ENCODE assay signal across 8 cellular contexts in genomic region chrX:65667503-65668355, GRCh38. TPM values are rescaled to one million over a fixed set of nuclear protein-coding genes. Genes with fewer than 3 reads are reported as not detected.
DNase-seq lines count a peak whose midpoint lies in the region; ATAC-seq and TF ChIP-seq lines count a peak whose summit lies in the region.

TSS of gene MSN (plus strand) at chrX:65667654. CDS start at chrX:65667842, 188 bp downstream.

- no peak within 1 kb of the TSS for H2BK15ac ChIP-seq in neuronal stem cell (ENCODE audit: low read length)

- no peak within 1 kb of the TSS for H2BK120ac ChIP-seq in neuronal stem cell (ENCODE audit: low read depth, low read length)

- H2AFZ ChIP-seq in PC-9 (peak within 1 kb of the TSS; percentile 67), neuronal stem cell (ENCODE audit: low read length) (peak within 1 kb of the TSS; percentile 81)

- no peaks in the 10 kb centered on the region for H3K9me3 ChIP-seq in PC-9 (ENCODE audit: insufficient read depth, low read depth)
- no peaks in the 10 kb centered on the region for H3K9me3 ChIP-seq in neuronal stem cell (replicated peaks in 1 of 2; ENCODE audit: control insufficient read depth in 2 of 2, insufficient read depth in 1 of 2, low read depth in 1 of 2, low read length in 2 of 2)

- TF ChIP-seq CTCF in PC-9 (conservative IDR thresholded peaks at IDR 0.05) (no peak), fibroblast of pulmonary artery (IDR thresholded peaks at IDR 0.05; ENCODE audit: low read length, missing control alignments) (peak; percentile 9)

- H3K4me3 ChIP-seq in PC-9, result peak within 1 kb of the TSS; percentile 79
- peak within 1 kb of the TSS; percentile 81 for H3K4me3 ChIP-seq in fibroblast of pulmonary artery (replicated peaks; ENCODE audit: low read depth, low read length)
- peak within 1 kb of the TSS; percentile 83 for H3K4me3 ChIP-seq in neuronal stem cell (ENCODE audit: low read length in 2 of 2)

- peak within 1 kb of the TSS; percentile 84 for H3K9ac ChIP-seq in neuronal stem cell (ENCODE audit: low read depth, low read length, poor library complexity)

- peak; percentile 59 for DNase-seq in NK-92 treated with Interleukin-12 subunit alpha and Interleukin-12 subunit beta, amount 100 ng/mL, for 24 hours (lab: John Stamatoyannopoulos, UW)
- DNase-seq in NK-92 (lab: John Stamatoyannopoulos, UW; ENCODE audit: unreplicated experiment) (no peak), PC-9 (peak in 1 of 2 experiments; percentile 76), fibroblast of pulmonary artery (ENCODE audit: low read depth) (peak; percentile 54), neuronal stem cell (ENCODE audit: low spot score) (peak; percentile 23), substantia nigra (lab: John Stamatoyannopoulos, UW) (peak in 47 of 49 donors; percentile 2 to 70 (median 27))
- peak; percentile 44 to 64 for DNase-seq in activated T-helper 1 cell treated with anti-CD3 and anti-CD28 coated beads, Interleukin-2, amount 50 U/mL, for 16 hours (ENCODE audit: low read depth in 1 of 2, low spot score in 1 of 2)

- H3K27me3 ChIP-seq in PC-9 (ENCODE audit: insufficient read depth, low read depth), result no peaks in the 10 kb centered on the region
- H3K27me3 ChIP-seq in neuronal stem cell (ENCODE audit: control insufficient read depth in 3 of 3, insufficient read depth in 3 of 3, low read depth in 1 of 3, low read length in 3 of 3), result no peaks in the 10 kb centered on the region

- H3K36me3 ChIP-seq in PC-9 (ENCODE audit: low read depth), result no peaks in the 10 kb centered on the region
- H3K36me3 ChIP-seq in neuronal stem cell (replicated peaks in 1 of 2; ENCODE audit: control insufficient read depth in 2 of 2, insufficient read depth in 2 of 2, low read length in 2 of 2), result peaks cover 0 to 4% of the 10 kb centered on the region in 2 donors

- no peak within 1 kb of the TSS for H4K8ac ChIP-seq in neuronal stem cell (ENCODE audit: low read depth, low read length)

- H3K4me2 ChIP-seq in PC-9 (peak within 1 kb of the TSS; percentile 87), neuronal stem cell (ENCODE audit: insufficient read depth, low read length, poor library complexity, severe bottlenecking) (peak within 1 kb of the TSS; percentile 53)

- H3F3A ChIP-seq in PC-9 (ENCODE audit: insufficient read depth, low read depth), result peaks cover 17% of the 10 kb centered on the region; the same call in 1 of the 2 replicates

- H2BK5ac ChIP-seq in neuronal stem cell (ENCODE audit: low read length), result peak within 1 kb of the TSS; percentile 6

- POLR2A ChIA-PET in PC-9 (lab: Charles Lee; ENCODE audit: unreplicated experiment), result interaction anchor here (0.6 kb wide), 1 partner anchor 11 kb away, joined by 5 read pairs; no protein-coding TSS in a partner anchor

- H3K79me1 ChIP-seq in neuronal stem cell (ENCODE audit: low read depth, low read length), result no peaks in the 10 kb centered on the region

- no peaks in the 10 kb centered on the region for H3K9me2 ChIP-seq in PC-9 (ENCODE audit: insufficient read depth)

- H2BK12ac ChIP-seq in neuronal stem cell (ENCODE audit: low read length), result no peak within 1 kb of the TSS

- H4K91ac ChIP-seq in neuronal stem cell (ENCODE audit: low read depth, low read length, poor library complexity), result peak within 1 kb of the TSS; percentile 43

- peak within 1 kb of the TSS; percentile 73 for H3K23ac ChIP-seq in neuronal stem cell (ENCODE audit: low read depth, low read length, poor library complexity)

- intact Hi-C loops in PC-9 (cut with micrococcal nuclease; ENCODE audit: unreplicated experiment), result loop anchor here (1.0 to 2.0 kb wide), 3 partner anchors 25 to 73 kb away; no protein-coding TSS in a partner anchor

- peak within 1 kb of the TSS; percentile 97 for H3K27ac ChIP-seq in PC-9
- peak within 1 kb of the TSS; percentile 51 for H3K27ac ChIP-seq in neuronal stem cell (replicated peaks; ENCODE audit: low read length)
- peak within 1 kb of the TSS; percentile 75 for H3K27ac ChIP-seq in substantia nigra (ENCODE audit: low read depth, low read length, poor library complexity, severe bottlenecking)

- ATAC-seq in HG03066 (IDR thresholded peaks at IDR 0.05; ENCODE audit: low read depth, unreplicated experiment), result peak; percentile 77

- H3K18ac ChIP-seq in neuronal stem cell (ENCODE audit: low read length), result peak within 1 kb of the TSS; percentile 83

- peaks cover 11% of the 10 kb centered on the region for H3K4me1 ChIP-seq in PC-9 (replicated peaks; ENCODE audit: insufficient read depth)
- peaks cover 3 to 4% of the 10 kb centered on the region in 2 donors for H3K4me1 ChIP-seq in neuronal stem cell (ENCODE audit: control insufficient read depth in 2 of 2, insufficient read depth in 1 of 2, low read depth in 1 of 2, low read length in 2 of 2)

- CTCF ChIA-PET in PC-9 (lab: Charles Lee), result no interaction called here

- H3K79me2 ChIP-seq in PC-9 (ENCODE audit: low read depth), result peaks cover 46% of the 10 kb centered on the region

- no peak within 1 kb of the TSS for H3K4ac ChIP-seq in neuronal stem cell (ENCODE audit: low read length)

- WGBS in neuronal stem cell (ENCODE audit: extremely low coverage in 2 of 2, insufficient read length in 2 of 2, insufficient replicate concordance in 1 of 2), 2 donors, result no CpG with 5 or more reads among the region's 56 CpGs

- no peaks in the 10 kb centered on the region for H4K20me1 ChIP-seq in PC-9 (ENCODE audit: insufficient read depth)

- TSS peak; percentile 94 for BruUV-seq in PC-9 (replicated peaks; lab: Mats Ljungman, UMichigan)

- H2AK5ac ChIP-seq in neuronal stem cell (ENCODE audit: low read depth, low read length), result peak within 1 kb of the TSS; percentile 8

- H3K14ac ChIP-seq in neuronal stem cell (ENCODE audit: low read length), result peak within 1 kb of the TSS; percentile 47

RNA-seq across cellular contexts. Expression of gene MSN, which starts in this region (rescaled TPM):
- 177 and 235 TPM in 2 replicates for total RNA-seq in PC-9 (2021)
- polyA plus RNA-seq in neuronal stem cell (2013, experiment 1 of 2), result 96.0 TPM
- polyA plus RNA-seq in neuronal stem cell (2013, experiment 2 of 2), result 95.2 TPM
